In the genomic region with DNA sequence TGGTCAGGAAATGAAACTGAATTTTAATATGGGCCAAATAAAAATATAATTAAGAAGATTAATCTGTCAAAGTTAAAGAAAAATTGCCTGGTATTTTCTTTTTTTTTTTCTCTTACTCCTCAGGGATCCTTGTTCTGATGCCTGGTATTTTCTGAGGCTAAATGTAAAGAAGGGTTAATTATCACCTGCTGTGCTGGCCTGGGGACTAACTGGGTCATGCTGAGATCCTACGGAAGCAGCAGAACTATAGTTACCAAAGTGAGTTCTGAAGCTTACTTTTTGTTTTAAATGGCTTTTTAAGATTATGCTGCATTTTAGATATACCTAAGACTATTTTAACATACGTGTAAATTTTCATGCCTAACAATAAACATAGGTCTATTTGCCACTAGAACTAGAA, we compare ENCODE assay signal across 19 cellular contexts. TPM values are rescaled to one million over a fixed set of nuclear protein-coding genes. Genes with fewer than 3 reads are reported as not detected.
"Had no signal": no experiment of that assay in that cellular context is flagged by ENCODE, and none has a peak within 500 bp of the region (broad histone marks: within the 10 kb centered on the region; RNA-seq: fewer than 3 reads in every experiment).

No MANE protein-coding gene starts in this region.

- H3K4me1 ChIP-seq: gastroesophageal sphincter, tibial artery, upper lobe of left lung, uterus had no signal

- H3K36me3 ChIP-seq: uterus had no signal

- H3K4me3 ChIP-seq: esophagus squamous epithelium, gastroesophageal sphincter, spleen, tibial artery, upper lobe of left lung, uterus had no signal

- H3K27ac ChIP-seq: esophagus squamous epithelium, gastroesophageal sphincter, spleen, tibial artery, upper lobe of left lung, uterus had no signal

- H3K4me3 Mint-ChIP-seq: naive thymus-derived CD4-positive, alpha-beta T cell; stimulated activated memory B cell treated with anti-CD40 and anti-IgM and Interleukin-4, amounts not matched to agents 10 μg/mL and 1 μg/mL and 100 μg/mL, for 72 hours; stimulated activated naive CD8-positive, alpha-beta T cell treated with anti-CD3 and anti-CD28 coated beads, Interleukin-15, Interleukin-2, amounts not matched to agents 100 ng/mL and 50 ng/mL, for 24 hours had no signal

- H3K4me1 Mint-ChIP-seq: stimulated activated memory B cell treated with anti-CD40 and anti-IgM and Interleukin-4, amounts not matched to agents 10 μg/mL and 1 μg/mL and 100 μg/mL, for 72 hours had no signal

- H3K27me3 Mint-ChIP-seq: naive thymus-derived CD4-positive, alpha-beta T cell; stimulated activated memory B cell treated with anti-CD40 and anti-IgM and Interleukin-4, amounts not matched to agents 10 μg/mL and 1 μg/mL and 100 μg/mL, for 72 hours; stimulated activated naive CD8-positive, alpha-beta T cell treated with anti-CD3 and anti-CD28 coated beads, Interleukin-15, Interleukin-2, amounts not matched to agents 100 ng/mL and 50 ng/mL, for 24 hours had no signal

- H3K9me3 ChIP-seq: esophagus squamous epithelium, gastroesophageal sphincter, spleen, tibial artery, upper lobe of left lung, uterus had no signal

- ATAC-seq: gastroesophageal sphincter; naive thymus-derived CD4-positive, alpha-beta T cell; sciatic nerve; stimulated activated memory B cell treated with anti-CD40 and anti-IgM and Interleukin-4, amounts not matched to agents 10 μg/mL and 1 μg/mL and 100 μg/mL, for 72 hours had no signal

- H3K27me3 ChIP-seq: esophagus squamous epithelium, gastroesophageal sphincter, spleen, tibial artery, upper lobe of left lung, uterus had no signal

- DNase-seq: dermis blood vessel endothelial cell; esophagus squamous epithelium; foreskin fibroblast; glutamatergic neuron; kidney glomerular epithelial cell; naive thymus-derived CD4-positive, alpha-beta T cell; posterior cingulate gyrus; spleen; stimulated activated CD4-positive, alpha-beta T cell treated with anti-CD3 and anti-CD28 coated beads, Interleukin-15, amount 100 ng/mL, for 24 hours; stimulated activated CD4-positive, alpha-beta T cell treated with anti-CD3 and anti-CD28 coated beads, Interleukin-1b, Interleukin-23, amount 100 ng/mL, for 48 hours; stimulated activated CD4-positive, alpha-beta T cell treated with anti-CD3 and anti-CD28 coated beads, Interleukin-4, amount 100 ng/mL, for 24 hours; tibial artery; upper lobe of left lung; uterus had no signal

- H3K27ac Mint-ChIP-seq: naive thymus-derived CD4-positive, alpha-beta T cell; stimulated activated memory B cell treated with anti-CD40 and anti-IgM and Interleukin-4, amounts not matched to agents 10 μg/mL and 1 μg/mL and 100 μg/mL, for 72 hours; stimulated activated naive CD8-positive, alpha-beta T cell treated with anti-CD3 and anti-CD28 coated beads, Interleukin-15, Interleukin-2, amounts not matched to agents 100 ng/mL and 50 ng/mL, for 24 hours had no signal

- H3K9me3 Mint-ChIP-seq: naive thymus-derived CD4-positive, alpha-beta T cell; stimulated activated memory B cell treated with anti-CD40 and anti-IgM and Interleukin-4, amounts not matched to agents 10 μg/mL and 1 μg/mL and 100 μg/mL, for 72 hours; stimulated activated naive CD8-positive, alpha-beta T cell treated with anti-CD3 and anti-CD28 coated beads, Interleukin-15, Interleukin-2, amounts not matched to agents 100 ng/mL and 50 ng/mL, for 24 hours had no signal

RNA-seq across cellular contexts. Expression of a gene that starts 23.3 kb away (rescaled TPM):
- total RNA-seq: mononuclear cell had no signal
